In the genomic region with DNA sequence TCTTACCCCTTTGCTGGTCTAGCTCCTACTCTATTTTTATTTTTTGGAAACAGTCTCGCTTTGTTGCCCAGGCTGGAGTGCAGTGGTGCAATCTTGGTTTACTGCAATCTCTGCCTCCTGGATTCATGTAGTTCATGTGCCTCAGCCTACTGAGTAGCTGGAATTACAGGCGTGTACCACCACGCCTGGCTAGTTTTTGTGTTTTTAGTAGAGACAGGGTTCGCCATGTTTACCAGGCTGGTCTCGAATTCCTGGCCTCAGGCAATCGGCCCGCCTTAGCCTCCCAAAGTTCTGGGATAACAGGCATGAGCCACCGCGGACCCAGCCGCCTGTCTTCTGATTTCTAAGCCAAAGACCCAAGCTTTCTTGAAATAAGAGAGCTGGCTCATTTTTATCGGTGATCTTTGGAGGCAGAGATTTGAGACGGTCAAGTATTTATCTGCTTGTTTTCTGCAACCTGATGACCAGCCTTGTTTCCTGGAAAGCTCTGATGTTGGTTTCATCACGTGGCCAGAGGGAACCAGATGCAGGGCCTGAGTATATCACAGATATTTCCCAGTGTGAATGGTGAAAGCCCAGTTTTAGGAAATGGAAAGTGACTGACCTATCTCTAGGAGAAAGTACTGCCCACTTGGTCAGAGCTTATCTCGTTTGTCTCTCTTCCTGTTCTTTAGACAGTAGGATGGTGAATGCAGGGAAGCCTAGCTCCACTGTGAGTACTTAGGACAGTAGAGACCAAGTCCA, we compare ENCODE assay signal across 10 cellular contexts. TPM values are rescaled to one million over a fixed set of nuclear protein-coding genes. Genes with fewer than 3 reads are reported as not detected.
DNase-seq lines count a peak whose midpoint lies in the region; ATAC-seq, FAIRE-seq and TF ChIP-seq lines count a peak whose summit lies in the region.
"Had no signal": no experiment of that assay in that cellular context is flagged by ENCODE, and none has a peak within 500 bp of the region (broad histone marks: within the 10 kb centered on the region; RNA-seq: fewer than 3 reads in every experiment).

No MANE protein-coding gene starts in this region.

- H3K4me3 ChIP-seq in breast epithelium = no peak overlapping the region
- no peak overlapping the region for H3K4me3 ChIP-seq in keratinocyte (ENCODE audit: control insufficient read depth in 2 of 3, extremely low read depth in 1 of 3, insufficient read depth in 2 of 3, low read depth in 1 of 3, low read length in 3 of 3)
- no peak overlapping the region for H3K4me3 ChIP-seq in spleen

- peaks cover 0 to under 1% of the 10 kb centered on the region in 2 donors for H3K4me1 ChIP-seq in breast epithelium
- peaks cover 7% of the 10 kb centered on the region for H3K4me1 ChIP-seq in keratinocyte (ENCODE audit: control insufficient read depth, extremely low read depth, insufficient read depth, low read length)
- peaks cover 0 to 21% (median 7%) of the 10 kb centered on the region in 6 donors for H3K4me1 ChIP-seq in spleen

- no peaks in the 10 kb centered on the region for H3K9me3 Mint-ChIP-seq in stimulated activated naive B cell treated with anti-CD40 and anti-IgM and Interleukin-4, amounts not matched to agents 10 μg/mL and 1 μg/mL and 100 μg/mL, for 72 hours

- no peak for TF ChIP-seq POLR2A in breast epithelium (IDR thresholded peaks at IDR 0.05)
- TF ChIP-seq POLR2A in spleen (IDR thresholded peaks at IDR 0.05) = no peak

- no peaks in the 10 kb centered on the region for H3K79me2 ChIP-seq in keratinocyte (ENCODE audit: control insufficient read depth, insufficient read depth, low read length)

- H3K27me3 ChIP-seq in breast epithelium (no peaks in the 10 kb centered on the region), keratinocyte (ENCODE audit: control insufficient read depth, extremely low read depth, insufficient read depth, low read length) (no peaks in the 10 kb centered on the region), spleen (replicated peaks in 1 of 7) (no peaks in the 10 kb centered on the region)

- peak overlapping the region; percentile 41 to 42 for H3K27ac ChIP-seq in breast epithelium
- peak overlapping the region; percentile 23 for H3K27ac ChIP-seq in keratinocyte (ENCODE audit: control insufficient read depth, insufficient read depth, low read length)
- peak overlapping the region in 5 of 8 donors; percentile 11 to 62 (median 30) for H3K27ac ChIP-seq in spleen

- H3K27ac Mint-ChIP-seq in stimulated activated naive B cell treated with anti-CD40 and anti-IgM and Interleukin-4, amounts not matched to agents 10 μg/mL and 1 μg/mL and 100 μg/mL, for 72 hours = no peak overlapping the region

- TF ChIP-seq CTCF in breast epithelium (IDR thresholded peaks at IDR 0.05) = no peak
- TF ChIP-seq CTCF in keratinocyte (optimal IDR thresholded peaks at IDR 0.05 in 1 of 3, IDR thresholded peaks at IDR 0.05 in 1 of 3, conservative IDR thresholded peaks at IDR 0.05 in 1 of 3; ENCODE audit: extremely low read depth in 1 of 3, insufficient read depth in 2 of 3, low read length in 3 of 3) = no peak
- TF ChIP-seq CTCF in spleen (IDR thresholded peaks at IDR 0.05 in 8 of 11, conservative IDR thresholded peaks at IDR 0.05 in 3 of 11) = no peak

- H3K9me1 ChIP-seq in keratinocyte (ENCODE audit: control insufficient read depth, extremely low read depth, insufficient read depth, low read length) = no peaks in the 10 kb centered on the region

- 77 to 86% (median 84%) methylated on average over 14 of the region's 14 CpGs for WGBS in spleen, 5 donors

- H3K36me3 ChIP-seq in breast epithelium (no peaks in the 10 kb centered on the region), keratinocyte (ENCODE audit: control insufficient read depth in 2 of 2, extremely low read depth in 1 of 2, insufficient read depth in 2 of 2, low read length in 2 of 2) (peaks cover 4 to 15% of the 10 kb centered on the region in 2 experiments), spleen (peaks cover 0 to 43% (median 21%) of the 10 kb centered on the region in 6 donors)

- peaks cover 4 to 6% of the 10 kb centered on the region in 2 donors for H3K36me3 Mint-ChIP-seq in stimulated activated naive B cell treated with anti-CD40 and anti-IgM and Interleukin-4, amounts not matched to agents 10 μg/mL and 1 μg/mL and 100 μg/mL, for 72 hours

- peaks cover 8 to 20% of the 10 kb centered on the region in 2 donors for H3K4me1 Mint-ChIP-seq in stimulated activated naive B cell treated with anti-CD40 and anti-IgM and Interleukin-4, amounts not matched to agents 10 μg/mL and 1 μg/mL and 100 μg/mL, for 72 hours

- H3K9me3 ChIP-seq in breast epithelium = no peaks in the 10 kb centered on the region
- no peaks in the 10 kb centered on the region for H3K9me3 ChIP-seq in keratinocyte (ENCODE audit: control insufficient read depth, low read depth, low read length)
- H3K9me3 ChIP-seq in spleen = no peaks in the 10 kb centered on the region

- dilution Hi-C loops in keratinocyte (cut with MboI; ENCODE audit: extremely low pct_ligation_motif_present, low sequenced_read_pairs) = no loop called here

- H2AFZ ChIP-seq in keratinocyte (ENCODE audit: control insufficient read depth, low read length) = no peak overlapping the region

- H3K4me2 ChIP-seq in keratinocyte (ENCODE audit: control insufficient read depth, extremely low read depth, insufficient read depth, low read depth, low read length) = no peak overlapping the region

- no peaks in the 10 kb centered on the region for H4K20me1 ChIP-seq in keratinocyte (ENCODE audit: control insufficient read depth, extremely low read depth, insufficient read depth, low read length)

- H3K27me3 Mint-ChIP-seq in stimulated activated naive B cell treated with anti-CD40 and anti-IgM and Interleukin-4, amounts not matched to agents 10 μg/mL and 1 μg/mL and 100 μg/mL, for 72 hours = no peaks in the 10 kb centered on the region

- intact Hi-C loops in breast epithelium (cut with DNase I; ENCODE audit: low total_unique reads) = no loop called here
- intact Hi-C loops in spleen (cut with DNase I; ENCODE audit: low total_unique reads) = no loop called here

- peak; percentile 38 for DNase-seq in NCI-H226
- no peak for DNase-seq in breast epithelium (ENCODE audit: low spot score in 2 of 2)
- DNase-seq in keratinocyte (ENCODE audit: low read depth, low spot score) = no peak
- no peak for DNase-seq in spleen
- no peak for DNase-seq in NCI-H1930 (lab: John Stamatoyannopoulos, UW)
- no peak for DNase-seq in T-helper 1 cell
- no peak for DNase-seq in stimulated activated naive B cell treated with anti-CD40 and anti-IgM and Interleukin-4, amounts not matched to agents 10 μg/mL and 1 μg/mL and 100 μg/mL, for 72 hours
- DNase-seq: stimulated activated CD4-positive, alpha-beta T cell treated with anti-CD3 and anti-CD28 coated beads, Interleukin-4, amount 100 ng/mL, for 1 hour had no signal

- no peak for FAIRE-seq in keratinocyte (lab: Jason Lieb, UNC)
- FAIRE-seq: colon had no signal

- no peak overlapping the region for H3K4me3 Mint-ChIP-seq in stimulated activated naive B cell treated with anti-CD40 and anti-IgM and Interleukin-4, amounts not matched to agents 10 μg/mL and 1 μg/mL and 100 μg/mL, for 72 hours

- ATAC-seq in GM21576 (IDR thresholded peaks at IDR 0.05; ENCODE audit: unreplicated experiment) = no peak
- ATAC-seq in stimulated activated naive B cell treated with anti-CD40 and anti-IgM and Interleukin-4, amounts not matched to agents 10 μg/mL and 1 μg/mL and 100 μg/mL, for 72 hours (replicated peaks) = no peak

- H3K9ac ChIP-seq in keratinocyte (ENCODE audit: control insufficient read depth, extremely low read depth, insufficient read depth, low read length) = no peak overlapping the region

RNA-seq across cellular contexts. Expression of a gene that starts 5.7 kb away (rescaled TPM):
- 10 to 100 TPM; 45.2 to 86.7 (median 49.5) TPM for total RNA-seq in breast epithelium
- polyA plus RNA-seq in keratinocyte = 9.8 to 14.3 TPM (median 12.6 TPM) in 3 replicates
- 24.4 TPM for polyA plus RNA-seq in keratinocyte (2011; ENCODE audit: low read depth)
- polyA plus RNA-seq in keratinocyte (2011; cell fraction: cytosol; rRNA removed) = 11.1 and 11.9 TPM in 2 replicates
- polyA plus RNA-seq in keratinocyte (2011; cell fraction: nucleus; rRNA removed) = 53.7 and 63.4 TPM in 2 replicates
- polyA plus RNA-seq in keratinocyte (2012; ENCODE audit: low replicate concordance) = 11.4 and 17.9 TPM in 2 replicates
- 34.9 to 72.0 TPM (median 34.9 TPM) in 3 replicates for polyA minus RNA-seq in keratinocyte
- polyA minus RNA-seq in keratinocyte (2011; cell fraction: cytosol; rRNA and poly(A)+ RNA removed) = 13.2 TPM
- 39.6 and 59.0 TPM in 2 replicates for polyA minus RNA-seq in keratinocyte (2011; cell fraction: nucleus; rRNA and poly(A)+ RNA removed)
- total RNA-seq in spleen = 10 to 100 TPM; 40.3 to 83.8 (median 58.3) TPM
- polyA plus RNA-seq in spleen = 10 to 100 TPM; 21.3 to 36.0 (median 24.0) TPM

RNA-seq across cellular contexts. Expression of a gene that starts 26.3 kb away (rescaled TPM):
- total RNA-seq in breast epithelium (1,000 to 10,000 TPM in 2 of 3 donors, 100 to 1,000 TPM in 1; 602 to 1,663 (median 1,380) TPM), spleen (1,000 to 10,000 TPM in 1 of 7 donors, 100 to 1,000 TPM in 6; 117 to 1,088 (median 328) TPM)
- polyA plus RNA-seq in keratinocyte (20.5 to 85.4 TPM (median 26.6 TPM) in 3 replicates), spleen (100 to 1,000 TPM; 247 to 807 (median 469) TPM)
- polyA plus RNA-seq in keratinocyte (2011; ENCODE audit: low read depth) = 72.5 TPM
- 56.0 and 112 TPM in 2 replicates for polyA plus RNA-seq in keratinocyte (2011; cell fraction: cytosol; rRNA removed)
- polyA plus RNA-seq in keratinocyte (2011; cell fraction: nucleus; rRNA removed) = 50.5 and 81.3 TPM in 2 replicates
- polyA plus RNA-seq in keratinocyte (2012; ENCODE audit: low replicate concordance) = 14.5 and 64.7 TPM in 2 replicates
- polyA minus RNA-seq in keratinocyte = 4.3 to 37.9 TPM (median 8.0 TPM) in 3 replicates
- 25.7 TPM for polyA minus RNA-seq in keratinocyte (2011; cell fraction: cytosol; rRNA and poly(A)+ RNA removed)
- 18.9 and 34.0 TPM in 2 replicates for polyA minus RNA-seq in keratinocyte (2011; cell fraction: nucleus; rRNA and poly(A)+ RNA removed)

RNA-seq across cellular contexts. Expression of a gene that starts 28.8 kb away (rescaled TPM):
- total RNA-seq in breast epithelium (10 to 100 TPM; 76.8 to 92.2 (median 86.2) TPM), spleen (10 to 100 TPM; 58.6 to 80.4 (median 67.2) TPM)
- polyA plus RNA-seq in keratinocyte (66.0 to 101 TPM (median 76.4 TPM) in 3 replicates), spleen (10 to 100 TPM; 14.3 to 28.3 (median 16.2) TPM)
- polyA plus RNA-seq in keratinocyte (2011; ENCODE audit: low read depth) = 132 TPM
- polyA plus RNA-seq in keratinocyte (2011; cell fraction: cytosol; rRNA removed) = 58.2 and 76.3 TPM in 2 replicates
- 73.7 TPM in 2 replicates for polyA plus RNA-seq in keratinocyte (2011; cell fraction: nucleus; rRNA removed)
- polyA plus RNA-seq in keratinocyte (2012; ENCODE audit: low replicate concordance) = 35.5 and 72.5 TPM in 2 replicates
- 135 to 219 TPM (median 218 TPM) in 3 replicates for polyA minus RNA-seq in keratinocyte
- 116 TPM for polyA minus RNA-seq in keratinocyte (2011; cell fraction: cytosol; rRNA and poly(A)+ RNA removed)
- 54.7 and 105 TPM in 2 replicates for polyA minus RNA-seq in keratinocyte (2011; cell fraction: nucleus; rRNA and poly(A)+ RNA removed)

RNA-seq across cellular contexts. Expression of a gene that starts 59.0 kb away (rescaled TPM):
- total RNA-seq in breast epithelium = 10 to 100 TPM; 43.2 to 51.5 (median 44.2) TPM
- 32.9 to 48.6 TPM (median 35.4 TPM) in 3 replicates for polyA plus RNA-seq in keratinocyte
- polyA plus RNA-seq in keratinocyte (2011; ENCODE audit: low read depth) = 15.4 TPM
- 21.9 and 32.8 TPM in 2 replicates for polyA plus RNA-seq in keratinocyte (2011; cell fraction: cytosol; rRNA removed)
- 113 and 135 TPM in 2 replicates for polyA plus RNA-seq in keratinocyte (2011; cell fraction: nucleus; rRNA removed)
- 23.6 and 36.6 TPM in 2 replicates for polyA plus RNA-seq in keratinocyte (2012; ENCODE audit: low replicate concordance)
- polyA minus RNA-seq in keratinocyte = 54.1 to 67.0 TPM (median 58.0 TPM) in 3 replicates
- polyA minus RNA-seq in keratinocyte (2011; cell fraction: cytosol; rRNA and poly(A)+ RNA removed) = 55.1 TPM
- 59.5 and 89.2 TPM in 2 replicates for polyA minus RNA-seq in keratinocyte (2011; cell fraction: nucleus; rRNA and poly(A)+ RNA removed)
- 100 to 1,000 TPM in 5 of 7 donors, 10 to 100 TPM in 2; 92.6 to 152 (median 117) TPM for total RNA-seq in spleen
- polyA plus RNA-seq in spleen = 10 to 100 TPM; 27.3 to 53.4 (median 52.3) TPM

RNA-seq across cellular contexts. Expression of a gene that starts 59.6 kb away (rescaled TPM):
- 10 to 100 TPM; 12.3 to 13.3 (median 12.5) TPM for total RNA-seq in breast epithelium
- 8.1 to 11.8 TPM (median 11.3 TPM) in 3 replicates for polyA plus RNA-seq in keratinocyte
- 25.3 TPM for polyA plus RNA-seq in keratinocyte (2011; ENCODE audit: low read depth)
- 10.0 and 10.2 TPM in 2 replicates for polyA plus RNA-seq in keratinocyte (2011; cell fraction: cytosol; rRNA removed)
- 16.0 and 16.9 TPM in 2 replicates for polyA plus RNA-seq in keratinocyte (2011; cell fraction: nucleus; rRNA removed)
- polyA plus RNA-seq in keratinocyte (2012; ENCODE audit: low replicate concordance) = 8.7 and 8.8 TPM in 2 replicates
- polyA minus RNA-seq in keratinocyte = 19.0 to 33.1 TPM (median 21.6 TPM) in 3 replicates
- 9.0 TPM for polyA minus RNA-seq in keratinocyte (2011; cell fraction: cytosol; rRNA and poly(A)+ RNA removed)
- polyA minus RNA-seq in keratinocyte (2011; cell fraction: nucleus; rRNA and poly(A)+ RNA removed) = 11.7 and 14.7 TPM in 2 replicates
- total RNA-seq in spleen = 10 to 100 TPM; 13.1 to 29.6 (median 20.9) TPM
- 1 to 10 TPM; 5.6 to 9.9 (median 6.7) TPM for polyA plus RNA-seq in spleen
